ENCODE assay signal across 20 cellular contexts in the genomic region with DNA sequence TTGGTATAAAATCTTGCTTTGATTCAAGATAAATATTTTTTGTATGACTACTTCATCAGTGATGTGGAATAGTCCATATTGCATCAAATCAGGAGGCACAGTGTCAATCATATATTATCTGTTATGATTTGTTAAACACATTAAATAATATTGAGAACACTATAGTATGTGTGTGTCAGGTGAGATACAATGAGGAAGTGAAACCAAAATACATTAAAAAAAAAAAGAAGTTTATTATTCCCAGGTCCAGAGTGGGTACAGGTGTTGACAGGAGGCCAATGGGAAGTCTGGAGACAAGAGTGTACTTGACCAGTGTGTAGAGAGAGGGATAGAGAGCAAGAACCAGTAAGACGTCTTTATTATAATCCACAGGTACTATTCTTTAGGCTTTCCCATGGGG.
DNase-seq lines count a peak whose midpoint lies in the region; ATAC-seq, FAIRE-seq and TF ChIP-seq lines count a peak whose summit lies in the region.
"Had no signal": no experiment of that assay in that cellular context is flagged by ENCODE, and none has a peak within 500 bp of the region (broad histone marks: within the 10 kb centered on the region; RNA-seq: fewer than 3 reads in every experiment).

No MANE protein-coding gene starts in this region.

- TF ChIP-seq POLR2A in GM12891 (IDR thresholded peaks at IDR 0.05; ENCODE audit: low read depth, low read length), result no peak

- H3K9me3 Mint-ChIP-seq in memory B cell, result no peaks in the 10 kb centered on the region
- H3K9me3 Mint-ChIP-seq in WTC11, result no peaks in the 10 kb centered on the region

- FAIRE-seq in GM12891 (lab: Jason Lieb, UNC) (no peak), RCC 7860 (lab: Jason Lieb, UNC) (no peak)
- FAIRE-seq: GM19239, H54, K562 had no signal

- H3K4me1 Mint-ChIP-seq in memory B cell (peaks cover 14% of the 10 kb centered on the region), WTC11 (no peaks in the 10 kb centered on the region)

- peaks cover 4% of the 10 kb centered on the region for H3K36me3 Mint-ChIP-seq in memory B cell
- no peaks in the 10 kb centered on the region for H3K36me3 Mint-ChIP-seq in WTC11
- H3K36me3 Mint-ChIP-seq: CD14-positive monocyte had no signal

- TF ChIP-seq CTCF in WTC11 (IDR thresholded peaks at IDR 0.05), result no peak

- H3K27ac Mint-ChIP-seq in memory B cell (no peak overlapping the region), WTC11 (no peak overlapping the region)
- H3K27ac Mint-ChIP-seq: CD14-positive monocyte had no signal

- POLR2A ChIA-PET in WTC11 (lab: Charles Lee), result no interaction called here

- no peaks in the 10 kb centered on the region for H3K27me3 Mint-ChIP-seq in memory B cell
- no peaks in the 10 kb centered on the region for H3K27me3 Mint-ChIP-seq in WTC11 (ENCODE audit: low read depth)

- no peak overlapping the region for H3K4me3 Mint-ChIP-seq in memory B cell
- H3K4me3 Mint-ChIP-seq in WTC11, result no peak overlapping the region
- H3K4me3 Mint-ChIP-seq: CD14-positive monocyte had no signal

- CTCF ChIA-PET in WTC11 (lab: Charles Lee), result no interaction called here

- ATAC-seq in GM19351 (IDR thresholded peaks at IDR 0.05; ENCODE audit: unreplicated experiment) (peak; percentile 47), HG03175 (IDR thresholded peaks at IDR 0.05; ENCODE audit: unreplicated experiment) (peak; percentile 52), memory B cell (ENCODE audit: low read depth) (peak; percentile 44), WTC11 (no peak)
- ATAC-seq: K562 had no signal

- no peak for DNase-seq in GM12891 (ENCODE audit: insufficient read length, low spot score)
- no peak for DNase-seq in memory B cell (ENCODE audit: low spot score in 2 of 2)
- DNase-seq in NCI-H1105 treated with DMSO at 0.1 percent for 48 hours (lab: John Stamatoyannopoulos, UW), result no peak
- DNase-seq in WTC11 (ENCODE audit: low spot score), result no peak
- DNase-seq in RCC 7860 (ENCODE audit: low spot score), result no peak
- DNase-seq: DND-41, GDM1, NCI-H1092 treated with DMSO at 0.1 percent for 48 hours, NCI-H1694 treated with DMSO at 0.1 percent for 48 hours, NCI-H2171 treated with DMSO at 0.1 percent for 48 hours, NCI-H82, Peyer's patch, SIG-M5, T-helper 2 cell had no signal

TF ChIP-seq in GM12891, 5 proteins besides CTCF, POLR2A, EP300 and RAD21:
- TF ChIP-seq POU2F2 (IDR thresholded peaks at IDR 0.05; ENCODE audit: low read depth, low read length) (no peak), POLR2AphosphoS5 (IDR thresholded peaks at IDR 0.05; ENCODE audit: low read depth, low read length) (no peak), SPI1 (IDR thresholded peaks at IDR 0.05; ENCODE audit: low read depth, low read length) (peak; percentile 70)

TF ChIP-seq in WTC11, 78 proteins besides CTCF, POLR2A, EP300 and RAD21:
- TF ChIP-seq, protein P1, sequence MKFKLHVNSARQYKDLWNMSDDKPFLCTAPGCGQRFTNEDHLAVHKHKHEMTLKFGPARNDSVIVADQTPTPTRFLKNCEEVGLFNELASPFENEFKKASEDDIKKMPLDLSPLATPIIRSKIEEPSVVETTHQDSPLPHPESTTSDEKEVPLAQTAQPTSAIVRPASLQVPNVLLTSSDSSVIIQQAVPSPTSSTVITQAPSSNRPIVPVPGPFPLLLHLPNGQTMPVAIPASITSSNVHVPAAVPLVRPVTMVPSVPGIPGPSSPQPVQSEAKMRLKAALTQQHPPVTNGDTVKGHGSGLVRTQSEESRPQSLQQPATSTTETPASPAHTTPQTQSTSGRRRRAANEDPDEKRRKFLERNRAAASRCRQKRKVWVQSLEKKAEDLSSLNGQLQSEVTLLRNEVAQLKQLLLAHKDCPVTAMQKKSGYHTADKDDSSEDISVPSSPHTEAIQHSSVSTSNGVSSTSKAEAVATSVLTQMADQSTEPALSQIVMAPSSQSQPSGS (CRISPR knock-in tag; IDR thresholded peaks at IDR 0.05; ENCODE audit: borderline replicate concordance, low read depth), result no peak
- TF ChIP-seq NFYB (CRISPR knock-in tag; conservative IDR thresholded peaks at IDR 0.05; ENCODE audit: low read depth), result no peak
TF ChIP-seq in WTC11: peak in this region for 0.
